In genomic region chr4:104719539-104720230, GRCh38 we compare ENCODE assay signal across 12 cellular contexts.
A peak's percentile ranks its signal among the peaks of the same experiment; 100 is the strongest.
DNase-seq lines count a peak whose midpoint lies in the region; ATAC-seq and TF ChIP-seq lines count a peak whose summit lies in the region.
"Had no signal": no experiment of that assay in that cellular context is flagged by ENCODE, and none has a peak within 500 bp of the region (broad histone marks: within the 10 kb centered on the region; RNA-seq: fewer than 3 reads in every experiment).

No MANE protein-coding gene starts in this region.

- no peak overlapping the region for H3K4me3 Mint-ChIP-seq in CD8-positive, alpha-beta memory T cell

- peak; percentile 99 for ATAC-seq in GM18870 (IDR thresholded peaks at IDR 0.05; ENCODE audit: unreplicated experiment)
- peak; percentile 98 for ATAC-seq in GM21529 (IDR thresholded peaks at IDR 0.05; ENCODE audit: unreplicated experiment)
- peak; percentile 96 for ATAC-seq in HG03045 (IDR thresholded peaks at IDR 0.05; ENCODE audit: unreplicated experiment)

- H3K9me3 ChIP-seq in MM.1S (replicated peaks; ENCODE audit: insufficient read depth, low read length) (no peaks in the 10 kb centered on the region), right atrium auricular region (no peaks in the 10 kb centered on the region)
- no peaks in the 10 kb centered on the region for H3K9me3 ChIP-seq in CD8-positive, alpha-beta memory T cell (ENCODE audit: low read length)
- H3K9me3 ChIP-seq: prostate gland had no signal

- no peaks in the 10 kb centered on the region for H3K4me1 Mint-ChIP-seq in CD8-positive, alpha-beta memory T cell

- H3K27me3 Mint-ChIP-seq in CD8-positive, alpha-beta memory T cell, result no peaks in the 10 kb centered on the region

- H3K27ac ChIP-seq in MM.1S (ENCODE audit: low read length) (peak overlapping the region; percentile 58; the same call in 1 of the 2 replicates), right atrium auricular region (no peak overlapping the region)
- H3K27ac ChIP-seq in CD8-positive, alpha-beta memory T cell (ENCODE audit: low read depth, low read length), result no peak overlapping the region
- H3K27ac ChIP-seq: prostate gland had no signal

- H3K4me3 ChIP-seq in MM.1S (ENCODE audit: low read length), result no peak overlapping the region
- no peak overlapping the region for H3K4me3 ChIP-seq in CD8-positive, alpha-beta memory T cell (ENCODE audit: low read length)
- H3K4me3 ChIP-seq in right atrium auricular region, result no peak overlapping the region
- H3K4me3 ChIP-seq: prostate gland had no signal

- H4K20me1 ChIP-seq in MM.1S (ENCODE audit: insufficient read depth, low read length), result no peaks in the 10 kb centered on the region

- peaks cover 0 to 4% (median 0%) of the 10 kb centered on the region in 5 donors for H3K9me3 Mint-ChIP-seq in CD8-positive, alpha-beta memory T cell

- CTCF ChIA-PET in CD8-positive, alpha-beta memory T cell (lab: Charles Lee), result interaction anchor here (1.2 kb wide), 1 partner anchor 9 kb away, joined by 3 read pairs; no protein-coding TSS in a partner anchor

- POLR2A ChIA-PET in CD8-positive, alpha-beta memory T cell (lab: Charles Lee), result no interaction called here

- H3K4me2 ChIP-seq in MM.1S (ENCODE audit: low read depth, low read length), result peak overlapping the region; percentile 47

- peaks cover 14% of the 10 kb centered on the region for H3F3A ChIP-seq in MM.1S (ENCODE audit: insufficient read depth, low read length)

- peaks cover 0 to 1% (median 0%) of the 10 kb centered on the region in 3 donors for H3K36me3 Mint-ChIP-seq in CD8-positive, alpha-beta memory T cell

- no peak for TF ChIP-seq CTCF in MM.1S (IDR thresholded peaks at IDR 0.05; ENCODE audit: low read length)
- TF ChIP-seq CTCF in right atrium auricular region (IDR thresholded peaks at IDR 0.05), result no peak

- H3K36me3 ChIP-seq in MM.1S (replicated peaks; ENCODE audit: insufficient read depth, low read length) (no peaks in the 10 kb centered on the region), right atrium auricular region (no peaks in the 10 kb centered on the region)
- H3K36me3 ChIP-seq in CD8-positive, alpha-beta memory T cell (ENCODE audit: insufficient read depth, low read length), result no peaks in the 10 kb centered on the region
- H3K36me3 ChIP-seq: prostate gland had no signal

- DNase-seq in MM.1S (peak; percentile 79), right atrium auricular region (ENCODE audit: low spot score) (no peak)
- no peak for DNase-seq in effector CD4-positive, alpha-beta T cell
- no peak for DNase-seq in CD8-positive, alpha-beta memory T cell
- DNase-seq in stimulated activated CD8-positive, alpha-beta memory T cell treated with anti-CD3 and anti-CD28 coated beads, Interleukin-4, amount 100 ng/mL, for 48 hours, result no peak
- DNase-seq: GF-D8; stimulated activated CD4-positive, alpha-beta T cell treated with anti-CD3 and anti-CD28 coated beads, Interleukin-4, amount 100 ng/mL, for 4 hours; T-helper 9 cell had no signal

- H3K9me2 ChIP-seq in MM.1S (replicated peaks; ENCODE audit: insufficient read depth, low read length), result no peaks in the 10 kb centered on the region

- H3K27me3 ChIP-seq in MM.1S (replicated peaks; ENCODE audit: insufficient read depth, low read length) (no peaks in the 10 kb centered on the region), right atrium auricular region (no peaks in the 10 kb centered on the region)
- no peaks in the 10 kb centered on the region for H3K27me3 ChIP-seq in CD8-positive, alpha-beta memory T cell (ENCODE audit: insufficient read depth, low read length, poor library complexity, severe bottlenecking)

- no peaks in the 10 kb centered on the region for H3K79me2 ChIP-seq in MM.1S (ENCODE audit: low read length)

- H3K9ac ChIP-seq in MM.1S (ENCODE audit: low read length), result no peak overlapping the region

- no peak overlapping the region for H2AFZ ChIP-seq in MM.1S (ENCODE audit: low read length)

- H3K4me1 ChIP-seq in MM.1S (ENCODE audit: low read length), result peaks cover 21% of the 10 kb centered on the region
- no peaks in the 10 kb centered on the region for H3K4me1 ChIP-seq in CD8-positive, alpha-beta memory T cell (ENCODE audit: insufficient read depth, low read length)
- H3K4me1 ChIP-seq in right atrium auricular region, result no peaks in the 10 kb centered on the region
- H3K4me1 ChIP-seq: prostate gland had no signal

- H3K27ac Mint-ChIP-seq in CD8-positive, alpha-beta memory T cell, result no peak overlapping the region
